In the genomic region with DNA sequence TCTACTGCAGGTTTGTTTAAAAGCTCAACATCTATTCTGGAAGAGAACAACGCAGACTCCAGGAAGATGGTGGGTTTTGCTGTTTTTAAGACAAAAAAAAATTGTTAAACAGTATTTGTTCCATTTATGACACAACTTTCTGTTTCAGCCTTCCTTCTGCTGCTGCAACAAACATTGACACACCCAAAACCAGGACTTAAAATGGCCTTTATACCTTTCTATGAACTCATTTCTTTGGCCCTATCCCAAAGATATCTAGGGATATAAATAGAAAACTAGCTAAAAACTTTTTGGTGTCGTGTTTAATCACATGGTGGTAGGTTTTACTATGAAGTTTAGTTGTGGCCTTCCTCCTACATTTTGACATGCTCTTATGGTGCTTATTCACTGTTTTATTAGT, we compare ENCODE assay signal across 1 cellular context.
TF ChIP-seq lines count a peak whose summit lies in the region.

No MANE protein-coding gene starts in this region.

TF ChIP-seq in GM23338, 12 proteins besides CTCF, POLR2A, EP300 and RAD21 (continued from another document):
- TF ChIP-seq, protein P1, sequence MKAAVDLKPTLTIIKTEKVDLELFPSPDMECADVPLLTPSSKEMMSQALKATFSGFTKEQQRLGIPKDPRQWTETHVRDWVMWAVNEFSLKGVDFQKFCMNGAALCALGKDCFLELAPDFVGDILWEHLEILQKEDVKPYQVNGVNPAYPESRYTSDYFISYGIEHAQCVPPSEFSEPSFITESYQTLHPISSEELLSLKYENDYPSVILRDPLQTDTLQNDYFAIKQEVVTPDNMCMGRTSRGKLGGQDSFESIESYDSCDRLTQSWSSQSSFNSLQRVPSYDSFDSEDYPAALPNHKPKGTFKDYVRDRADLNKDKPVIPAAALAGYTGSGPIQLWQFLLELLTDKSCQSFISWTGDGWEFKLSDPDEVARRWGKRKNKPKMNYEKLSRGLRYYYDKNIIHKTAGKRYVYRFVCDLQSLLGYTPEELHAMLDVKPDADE (IDR thresholded peaks at IDR 0.05): no peak
- no peak for TF ChIP-seq NANOG (IDR thresholded peaks at IDR 0.05; ENCODE audit: borderline replicate concordance)
- no peak for TF ChIP-seq ZNF331 (CRISPR knock-in tag; IDR thresholded peaks at IDR 0.05; ENCODE audit: low read depth)
- TF ChIP-seq, protein P2, sequence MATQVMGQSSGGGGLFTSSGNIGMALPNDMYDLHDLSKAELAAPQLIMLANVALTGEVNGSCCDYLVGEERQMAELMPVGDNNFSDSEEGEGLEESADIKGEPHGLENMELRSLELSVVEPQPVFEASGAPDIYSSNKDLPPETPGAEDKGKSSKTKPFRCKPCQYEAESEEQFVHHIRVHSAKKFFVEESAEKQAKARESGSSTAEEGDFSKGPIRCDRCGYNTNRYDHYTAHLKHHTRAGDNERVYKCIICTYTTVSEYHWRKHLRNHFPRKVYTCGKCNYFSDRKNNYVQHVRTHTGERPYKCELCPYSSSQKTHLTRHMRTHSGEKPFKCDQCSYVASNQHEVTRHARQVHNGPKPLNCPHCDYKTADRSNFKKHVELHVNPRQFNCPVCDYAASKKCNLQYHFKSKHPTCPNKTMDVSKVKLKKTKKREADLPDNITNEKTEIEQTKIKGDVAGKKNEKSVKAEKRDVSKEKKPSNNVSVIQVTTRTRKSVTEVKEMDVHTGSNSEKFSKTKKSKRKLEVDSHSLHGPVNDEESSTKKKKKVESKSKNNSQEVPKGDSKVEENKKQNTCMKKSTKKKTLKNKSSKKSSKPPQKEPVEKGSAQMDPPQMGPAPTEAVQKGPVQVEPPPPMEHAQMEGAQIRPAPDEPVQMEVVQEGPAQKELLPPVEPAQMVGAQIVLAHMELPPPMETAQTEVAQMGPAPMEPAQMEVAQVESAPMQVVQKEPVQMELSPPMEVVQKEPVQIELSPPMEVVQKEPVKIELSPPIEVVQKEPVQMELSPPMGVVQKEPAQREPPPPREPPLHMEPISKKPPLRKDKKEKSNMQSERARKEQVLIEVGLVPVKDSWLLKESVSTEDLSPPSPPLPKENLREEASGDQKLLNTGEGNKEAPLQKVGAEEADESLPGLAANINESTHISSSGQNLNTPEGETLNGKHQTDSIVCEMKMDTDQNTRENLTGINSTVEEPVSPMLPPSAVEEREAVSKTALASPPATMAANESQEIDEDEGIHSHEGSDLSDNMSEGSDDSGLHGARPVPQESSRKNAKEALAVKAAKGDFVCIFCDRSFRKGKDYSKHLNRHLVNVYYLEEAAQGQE (IDR thresholded peaks at IDR 0.05; ENCODE audit: unreplicated experiment): no peak
- TF ChIP-seq ZNF114 (CRISPR knock-in tag; IDR thresholded peaks at IDR 0.05): no peak
- TF ChIP-seq STAT1 (IDR thresholded peaks at IDR 0.05; ENCODE audit: unreplicated experiment): no peak
- no peak for TF ChIP-seq POLR2AphosphoS5 (IDR thresholded peaks at IDR 0.05; ENCODE audit: low read depth)
- no peak for TF ChIP-seq EZH2phosphoT487 (IDR thresholded peaks at IDR 0.05; ENCODE audit: unreplicated experiment)
- TF ChIP-seq, protein P3, sequence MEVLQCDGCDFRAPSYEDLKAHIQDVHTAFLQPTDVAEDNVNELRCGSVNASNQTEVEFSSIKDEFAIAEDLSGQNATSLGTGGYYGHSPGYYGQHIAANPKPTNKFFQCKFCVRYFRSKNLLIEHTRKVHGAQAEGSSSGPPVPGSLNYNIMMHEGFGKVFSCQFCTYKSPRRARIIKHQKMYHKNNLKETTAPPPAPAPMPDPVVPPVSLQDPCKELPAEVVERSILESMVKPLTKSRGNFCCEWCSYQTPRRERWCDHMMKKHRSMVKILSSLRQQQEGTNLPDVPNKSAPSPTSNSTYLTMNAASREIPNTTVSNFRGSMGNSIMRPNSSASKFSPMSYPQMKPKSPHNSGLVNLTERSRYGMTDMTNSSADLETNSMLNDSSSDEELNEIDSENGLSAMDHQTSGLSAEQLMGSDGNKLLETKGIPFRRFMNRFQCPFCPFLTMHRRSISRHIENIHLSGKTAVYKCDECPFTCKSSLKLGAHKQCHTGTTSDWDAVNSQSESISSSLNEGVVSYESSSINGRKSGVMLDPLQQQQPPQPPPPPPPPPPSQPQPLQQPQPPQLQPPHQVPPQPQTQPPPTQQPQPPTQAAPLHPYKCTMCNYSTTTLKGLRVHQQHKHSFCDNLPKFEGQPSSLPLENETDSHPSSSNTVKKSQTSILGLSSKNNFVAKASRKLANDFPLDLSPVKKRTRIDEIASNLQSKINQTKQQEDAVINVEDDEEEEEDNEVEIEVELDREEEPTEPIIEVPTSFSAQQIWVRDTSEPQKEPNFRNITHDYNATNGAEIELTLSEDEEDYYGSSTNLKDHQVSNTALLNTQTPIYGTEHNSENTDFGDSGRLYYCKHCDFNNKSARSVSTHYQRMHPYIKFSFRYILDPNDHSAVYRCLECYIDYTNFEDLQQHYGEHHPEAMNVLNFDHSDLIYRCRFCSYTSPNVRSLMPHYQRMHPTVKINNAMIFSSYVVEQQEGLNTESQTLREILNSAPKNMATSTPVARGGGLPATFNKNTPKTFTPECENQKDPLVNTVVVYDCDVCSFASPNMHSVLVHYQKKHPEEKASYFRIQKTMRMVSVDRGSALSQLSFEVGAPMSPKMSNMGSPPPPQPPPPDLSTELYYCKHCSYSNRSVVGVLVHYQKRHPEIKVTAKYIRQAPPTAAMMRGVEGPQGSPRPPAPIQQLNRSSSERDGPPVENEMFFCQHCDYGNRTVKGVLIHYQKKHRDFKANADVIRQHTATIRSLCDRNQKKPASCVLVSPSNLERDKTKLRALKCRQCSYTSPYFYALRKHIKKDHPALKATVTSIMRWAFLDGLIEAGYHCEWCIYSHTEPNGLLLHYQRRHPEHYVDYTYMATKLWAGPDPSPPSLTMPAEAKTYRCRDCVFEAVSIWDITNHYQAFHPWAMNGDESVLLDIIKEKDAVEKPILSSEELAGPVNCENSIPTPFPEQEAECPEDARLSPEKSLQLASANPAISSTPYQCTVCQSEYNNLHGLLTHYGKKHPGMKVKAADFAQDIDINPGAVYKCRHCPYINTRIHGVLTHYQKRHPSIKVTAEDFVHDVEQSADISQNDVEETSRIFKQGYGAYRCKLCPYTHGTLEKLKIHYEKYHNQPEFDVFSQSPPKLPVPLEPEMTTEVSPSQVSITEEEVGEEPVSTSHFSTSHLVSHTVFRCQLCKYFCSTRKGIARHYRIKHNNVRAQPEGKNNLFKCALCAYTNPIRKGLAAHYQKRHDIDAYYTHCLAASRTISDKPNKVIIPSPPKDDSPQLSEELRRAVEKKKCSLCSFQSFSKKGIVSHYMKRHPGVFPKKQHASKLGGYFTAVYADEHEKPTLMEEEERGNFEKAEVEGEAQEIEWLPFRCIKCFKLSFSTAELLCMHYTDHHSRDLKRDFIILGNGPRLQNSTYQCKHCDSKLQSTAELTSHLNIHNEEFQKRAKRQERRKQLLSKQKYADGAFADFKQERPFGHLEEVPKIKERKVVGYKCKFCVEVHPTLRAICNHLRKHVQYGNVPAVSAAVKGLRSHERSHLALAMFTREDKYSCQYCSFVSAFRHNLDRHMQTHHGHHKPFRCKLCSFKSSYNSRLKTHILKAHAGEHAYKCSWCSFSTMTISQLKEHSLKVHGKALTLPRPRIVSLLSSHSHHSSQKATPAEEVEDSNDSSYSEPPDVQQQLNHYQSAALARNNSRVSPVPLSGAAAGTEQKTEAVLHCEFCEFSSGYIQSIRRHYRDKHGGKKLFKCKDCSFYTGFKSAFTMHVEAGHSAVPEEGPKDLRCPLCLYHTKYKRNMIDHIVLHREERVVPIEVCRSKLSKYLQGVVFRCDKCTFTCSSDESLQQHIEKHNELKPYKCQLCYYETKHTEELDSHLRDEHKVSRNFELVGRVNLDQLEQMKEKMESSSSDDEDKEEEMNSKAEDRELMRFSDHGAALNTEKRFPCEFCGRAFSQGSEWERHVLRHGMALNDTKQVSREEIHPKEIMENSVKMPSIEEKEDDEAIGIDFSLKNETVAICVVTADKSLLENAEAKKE (CRISPR knock-in tag; IDR thresholded peaks at IDR 0.05): no peak
TF ChIP-seq in GM23338: peak in this region for 0.
